ENCODE assay signal across 22 cellular contexts in genomic region chr2:118527571-118527970, GRCh38.
A peak's percentile ranks its signal among the peaks of the same experiment; 100 is the strongest.
DNase-seq lines count a peak whose midpoint lies in the region; ATAC-seq, FAIRE-seq and TF ChIP-seq lines count a peak whose summit lies in the region.
"Had no signal": no experiment of that assay in that cellular context is flagged by ENCODE, and none has a peak within 500 bp of the region (broad histone marks: within the 10 kb centered on the region; RNA-seq: fewer than 3 reads in every experiment).

No MANE protein-coding gene starts in this region.

- H3K4me3 ChIP-seq in A549 = no peak overlapping the region
- H3K4me3 ChIP-seq in NB4 (ENCODE audit: low read depth, low read length) = no peak overlapping the region
- H3K4me3 ChIP-seq: BLaER1, MG63, PC-9, SJSA1 had no signal

- no peak for ATAC-seq in A549
- no peak for ATAC-seq in activated naive CD4-positive, alpha-beta T cell treated with anti-CD3 and anti-CD28 coated beads, Interleukin-2, amount 50 U/mL, for 72 hours
- ATAC-seq: Right ventricle myocardium inferior had no signal

- POLR2A ChIA-PET in A549 (lab: Yijun Ruan, JAX) = no interaction called here

- TF ChIP-seq EP300 in A549 (IDR thresholded peaks at IDR 0.05) = no peak

- 6% methylated on average over 4 of the region's 4 CpGs for WGBS in A549 (ENCODE audit: missing lambda C conversion rate)

- FAIRE-seq in A549 (lab: Jason Lieb, UNC) (no peak), D721Med (lab: Jason Lieb, UNC) (no peak)

- TF ChIP-seq POLR2A in A549 (IDR thresholded peaks at IDR 0.05; ENCODE audit: low read length) = no peak
- no peak for TF ChIP-seq POLR2A in NB4 (IDR thresholded peaks at IDR 0.05; ENCODE audit: extremely low read depth, insufficient read length)

- DNase-seq in A549 (ENCODE audit: low read depth in 1 of 2, low spot score in 1 of 2) (no peak), EH (ENCODE audit: low read depth) (peak; percentile 1), NB4 (ENCODE audit: low read depth) (peak; percentile 4), left kidney (ENCODE audit: low read depth, low spot score) (peak; percentile 29), SHP77 treated with DMSO at 0.1 percent for 48 hours (lab: John Stamatoyannopoulos, UW) (no peak), D721Med (ENCODE audit: insufficient read length, low spot score) (no peak)
- no peak for DNase-seq in activated naive CD4-positive, alpha-beta T cell treated with anti-CD3 and anti-CD28 coated beads, Interleukin-2, amount 50 U/mL, for 72 hours (ENCODE audit: low spot score in 2 of 2)
- DNase-seq: CD4-positive, CD25-positive, alpha-beta regulatory T cell; KBM-7; MG63; NCI-H1048; NCI-H1417; NCI-H1694; NCI-H2029 treated with DMSO at 0.1 percent for 48 hours; NCI-H446 treated with DMSO at 0.1 percent for 48 hours; NCI-H526; NCI-H82; NK-92 treated with Interleukin-12 subunit alpha and Interleukin-12 subunit beta, amount 100 ng/mL, for 24 hours; PC-9 had no signal

- H3K9me3 ChIP-seq in A549 = no peaks in the 10 kb centered on the region
- H3K9me3 ChIP-seq: MG63, SJSA1 had no signal

- H3K27ac Mint-ChIP-seq in activated naive CD4-positive, alpha-beta T cell treated with anti-CD3 and anti-CD28 coated beads, Interleukin-2, amount 50 U/mL, for 72 hours = no peak overlapping the region
- H3K27ac Mint-ChIP-seq: CD4-positive, CD25-positive, alpha-beta regulatory T cell had no signal

- CTCF ChIA-PET in A549 (lab: Yijun Ruan, JAX) = interaction anchor here (0.8 to 1.9 kb wide), 4 partner anchors 12 to 328 kb away, joined by 3 to 8 read pairs (median 4); no protein-coding TSS in a partner anchor

- TF ChIP-seq CTCF in A549 (IDR thresholded peaks at IDR 0.05) (no peak), NB4 (IDR thresholded peaks at IDR 0.05; ENCODE audit: low read depth, low read length) (no peak), D721Med (IDR thresholded peaks at IDR 0.05; ENCODE audit: insufficient read depth, missing control alignments) (no peak)

- no peak overlapping the region for H3K4me2 ChIP-seq in A549
- H3K4me2 ChIP-seq: BLaER1, PC-9 had no signal

- H3K4me1 ChIP-seq in A549 = no peaks in the 10 kb centered on the region
- H3K4me1 ChIP-seq: BLaER1, SJSA1 had no signal

- H3K27ac ChIP-seq in A549 = no peak overlapping the region
- H3K27ac ChIP-seq: BLaER1, PC-9, SJSA1 had no signal

- TF ChIP-seq RAD21 in A549 (conservative IDR thresholded peaks at IDR 0.05 in 1 of 2, IDR thresholded peaks at IDR 0.05 in 1 of 2) = no peak

- H3K36me3 Mint-ChIP-seq in activated naive CD4-positive, alpha-beta T cell treated with anti-CD3 and anti-CD28 coated beads, Interleukin-2, amount 50 U/mL, for 72 hours = no peaks in the 10 kb centered on the region
- H3K36me3 Mint-ChIP-seq: CD4-positive, CD25-positive, alpha-beta regulatory T cell had no signal

- peaks cover 1% of the 10 kb centered on the region in 2 donors for H3K9me3 Mint-ChIP-seq in activated naive CD4-positive, alpha-beta T cell treated with anti-CD3 and anti-CD28 coated beads, Interleukin-2, amount 50 U/mL, for 72 hours

TF ChIP-seq in A549, 52 proteins besides CTCF, POLR2A, EP300 and RAD21:
- TF ChIP-seq CBX8 (IDR thresholded peaks at IDR 0.05) = no peak
- TF ChIP-seq, protein P1, sequence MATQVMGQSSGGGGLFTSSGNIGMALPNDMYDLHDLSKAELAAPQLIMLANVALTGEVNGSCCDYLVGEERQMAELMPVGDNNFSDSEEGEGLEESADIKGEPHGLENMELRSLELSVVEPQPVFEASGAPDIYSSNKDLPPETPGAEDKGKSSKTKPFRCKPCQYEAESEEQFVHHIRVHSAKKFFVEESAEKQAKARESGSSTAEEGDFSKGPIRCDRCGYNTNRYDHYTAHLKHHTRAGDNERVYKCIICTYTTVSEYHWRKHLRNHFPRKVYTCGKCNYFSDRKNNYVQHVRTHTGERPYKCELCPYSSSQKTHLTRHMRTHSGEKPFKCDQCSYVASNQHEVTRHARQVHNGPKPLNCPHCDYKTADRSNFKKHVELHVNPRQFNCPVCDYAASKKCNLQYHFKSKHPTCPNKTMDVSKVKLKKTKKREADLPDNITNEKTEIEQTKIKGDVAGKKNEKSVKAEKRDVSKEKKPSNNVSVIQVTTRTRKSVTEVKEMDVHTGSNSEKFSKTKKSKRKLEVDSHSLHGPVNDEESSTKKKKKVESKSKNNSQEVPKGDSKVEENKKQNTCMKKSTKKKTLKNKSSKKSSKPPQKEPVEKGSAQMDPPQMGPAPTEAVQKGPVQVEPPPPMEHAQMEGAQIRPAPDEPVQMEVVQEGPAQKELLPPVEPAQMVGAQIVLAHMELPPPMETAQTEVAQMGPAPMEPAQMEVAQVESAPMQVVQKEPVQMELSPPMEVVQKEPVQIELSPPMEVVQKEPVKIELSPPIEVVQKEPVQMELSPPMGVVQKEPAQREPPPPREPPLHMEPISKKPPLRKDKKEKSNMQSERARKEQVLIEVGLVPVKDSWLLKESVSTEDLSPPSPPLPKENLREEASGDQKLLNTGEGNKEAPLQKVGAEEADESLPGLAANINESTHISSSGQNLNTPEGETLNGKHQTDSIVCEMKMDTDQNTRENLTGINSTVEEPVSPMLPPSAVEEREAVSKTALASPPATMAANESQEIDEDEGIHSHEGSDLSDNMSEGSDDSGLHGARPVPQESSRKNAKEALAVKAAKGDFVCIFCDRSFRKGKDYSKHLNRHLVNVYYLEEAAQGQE (IDR thresholded peaks at IDR 0.05) = peak; percentile 49; the same call in 1 of the 2 replicates

Comparison
In these comparisons a context has a peak if more than half of its experiments do, and no peak if none do; other contexts are left out.
1. DNase-seq: peak in EH (single experiment), NB4 (single experiment) and left kidney (single experiment); none in A549 (0 of 2), activated naive CD4-positive, alpha-beta T cell treated with anti-CD3 and anti-CD28 coated beads, Interleukin-2, amount 50 U/mL, for 72 hours (0 of 2), SHP77 treated with DMSO at 0.1 percent for 48 hours (single experiment) and D721Med (single experiment).